In the genomic region with DNA sequence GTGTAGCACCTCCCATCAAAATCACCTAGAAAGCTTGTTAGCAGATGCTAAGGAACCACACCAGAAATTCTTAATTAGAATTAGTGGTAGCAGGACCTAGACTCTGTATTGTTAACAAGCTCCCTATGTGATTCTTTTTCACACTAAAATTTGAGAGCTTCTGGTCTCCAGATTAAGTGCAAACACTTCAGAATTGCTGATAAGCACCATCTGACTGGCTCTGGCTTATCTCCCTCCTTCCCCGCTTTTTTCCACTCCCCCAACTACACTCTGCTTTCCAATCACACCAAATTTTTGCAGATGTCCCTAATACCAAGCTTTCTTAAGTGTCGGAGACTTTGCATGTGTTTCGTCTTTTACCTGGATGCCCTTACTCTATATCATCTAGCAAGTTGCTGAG, we compare ENCODE assay signal across 24 cellular contexts.
"Had no signal": no experiment of that assay in that cellular context is flagged by ENCODE, and none has a peak within 500 bp of the region (broad histone marks: within the 10 kb centered on the region; RNA-seq: fewer than 3 reads in every experiment).

No MANE protein-coding gene starts in this region.

- H3K27ac ChIP-seq: RWPE1, SJCRH30, SK-N-MC had no signal

- H3K9me3 ChIP-seq: MG63, SJCRH30 had no signal

- H3K27me3 ChIP-seq: MG63, SJCRH30 had no signal

- DNase-seq: IMR-90; Karpas-422; KG1; MG63; NCI-H1092; NCI-H1105 treated with DMSO at 0.1 percent for 48 hours; NCI-H1417 treated with DMSO at 0.1 percent for 48 hours; NCI-H146; NCI-H1694 treated with DMSO at 0.1 percent for 48 hours; NCI-H1930; NCI-H2081; NCI-H2107; NCI-H2227 treated with DMSO at 0.1 percent for 48 hours; NCI-H69; NCI-H774; NK-92 treated with Interleukin-12 subunit alpha and Interleukin-12 subunit beta, amount 100 ng/mL, for 24 hours; PC-3; SHP77 treated with DMSO at 0.1 percent for 48 hours; SJCRH30; T-helper 2 cell had no signal

- H3K4me3 ChIP-seq: MG63, SJCRH30, SK-N-MC had no signal

- H3K4me1 ChIP-seq: SJCRH30 had no signal

- ATAC-seq: HepG2, Panc1, PC-3 had no signal

- H3K36me3 ChIP-seq: MG63, SJCRH30 had no signal
